In the genomic region with DNA sequence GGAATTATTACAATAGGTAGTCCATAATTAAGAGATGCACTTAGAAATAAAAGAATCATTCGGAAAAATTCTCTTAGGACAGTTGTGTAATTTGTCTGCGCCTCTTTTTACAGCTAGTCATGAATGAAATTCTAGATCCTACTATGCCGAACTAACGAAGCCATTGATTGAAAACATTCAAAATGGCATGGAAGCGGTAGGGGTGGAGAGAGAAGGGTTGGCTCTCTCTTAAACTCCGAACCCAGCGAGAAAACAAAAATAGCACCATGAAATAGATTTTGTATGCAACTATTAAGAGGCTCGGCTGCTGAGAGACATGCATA, we compare ENCODE assay signal across 8 cellular contexts.
DNase-seq lines count a peak whose midpoint lies in the region; ATAC-seq and TF ChIP-seq lines count a peak whose summit lies in the region.

No MANE protein-coding gene starts in this region.

- peak overlapping the region; percentile 87 to 90 for H3K9ac ChIP-seq in duodenal mucosa (ENCODE audit: low read depth in 1 of 2, low read length in 2 of 2)

- H3K36me3 Mint-ChIP-seq in nephron (ENCODE audit: low read depth) = peaks cover 7% of the 10 kb centered on the region

- no peak for ATAC-seq in GM21723 (IDR thresholded peaks at IDR 0.05; ENCODE audit: unreplicated experiment)

- no peaks in the 10 kb centered on the region for H3K27me3 Mint-ChIP-seq in nephron (ENCODE audit: low read depth)

- no peak overlapping the region for H3K27ac ChIP-seq in duodenal mucosa (ENCODE audit: low read depth, low read length)

- peak overlapping the region; percentile 95 to 96 (median 95) for H3K4me3 Mint-ChIP-seq in nephron

- DNase-seq in EL (peak; percentile 22), NCI-H2107 (lab: John Stamatoyannopoulos, UW) (peak; percentile 23), NCI-H524 (lab: John Stamatoyannopoulos, UW) (no peak), SIG-M5 (lab: John Stamatoyannopoulos, UW) (no peak), iPS-NIHi11 (ENCODE audit: low spot score) (no peak)

- no peaks in the 10 kb centered on the region for H3K36me3 ChIP-seq in duodenal mucosa (ENCODE audit: control insufficient read depth in 1 of 2, insufficient read depth in 2 of 2, low read length in 2 of 2)

- no peaks in the 10 kb centered on the region for H3K27me3 ChIP-seq in duodenal mucosa (ENCODE audit: control insufficient read depth in 1 of 2, insufficient read depth in 2 of 2, low read length in 2 of 2)

- H3K4me3 ChIP-seq in duodenal mucosa (ENCODE audit: low read depth in 1 of 2, low read length in 2 of 2) = peak overlapping the region; percentile 96 to 97

- peaks cover 4 to 15% of the 10 kb centered on the region in 2 donors for H3K4me1 ChIP-seq in duodenal mucosa (ENCODE audit: control insufficient read depth in 1 of 2, insufficient read depth in 2 of 2, low read length in 2 of 2)

- TF ChIP-seq CTCF in nephron (IDR thresholded peaks at IDR 0.05; ENCODE audit: unreplicated experiment in 3 of 3) = no peak

- H3K9me3 ChIP-seq in duodenal mucosa (ENCODE audit: control insufficient read depth in 1 of 2, low read length in 2 of 2) = no peaks in the 10 kb centered on the region

- peaks cover 26% of the 10 kb centered on the region for H3K4me1 Mint-ChIP-seq in nephron

- H3K9me3 Mint-ChIP-seq in nephron = no peaks in the 10 kb centered on the region

- peak overlapping the region; percentile 83 to 98 (median 91) for H3K27ac Mint-ChIP-seq in nephron

Comparison
In these comparisons a context has a peak if more than half of its experiments do, and no peak if none do; other contexts are left out.
1. DNase-seq: peak in EL (single experiment) and NCI-H2107 (single experiment); none in NCI-H524 (0 of 2), SIG-M5 (single experiment) and iPS-NIHi11 (single experiment).